8 cellular contexts compared by ENCODE assay signal in the genomic region with DNA sequence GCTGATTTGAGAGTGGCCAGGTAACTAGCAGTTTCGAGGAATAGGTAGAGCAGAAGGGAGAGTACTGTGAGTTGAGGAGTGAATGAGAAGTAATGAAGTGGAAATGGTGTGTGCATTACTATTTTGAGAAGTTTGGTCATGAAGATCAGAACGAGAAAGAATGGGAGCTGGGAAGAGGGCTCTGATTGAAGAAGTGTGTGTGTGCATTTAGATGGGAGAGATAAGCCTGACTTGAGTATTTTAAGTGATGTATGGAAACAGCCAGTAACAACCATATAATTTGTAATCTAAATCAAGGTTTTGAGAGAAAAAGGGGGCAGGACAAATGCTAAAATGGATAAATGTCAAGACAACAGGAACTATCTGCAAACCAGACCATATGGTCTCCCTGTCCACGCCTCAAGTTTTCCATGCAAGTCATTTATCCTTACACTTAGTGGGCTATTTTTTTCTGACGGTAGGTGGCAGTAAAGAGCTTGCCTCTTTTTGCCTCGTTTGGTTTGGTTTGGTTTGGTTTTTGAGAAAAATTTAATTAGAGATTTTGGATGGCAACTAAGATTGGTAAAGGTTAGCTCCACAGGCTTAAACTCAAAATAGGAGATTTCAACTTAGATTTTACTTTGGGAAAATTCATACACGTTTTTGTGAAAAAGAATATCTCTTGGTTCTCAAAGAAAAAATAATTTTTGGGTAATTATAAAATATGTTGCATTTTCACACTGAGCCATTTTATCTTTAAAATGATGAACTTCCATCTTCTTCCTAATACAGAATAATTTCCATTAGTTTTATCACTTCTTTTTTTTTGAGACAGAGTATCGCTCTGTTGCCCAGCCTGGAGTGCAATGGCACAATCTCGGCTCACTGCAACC. TPM values are rescaled to one million over a fixed set of nuclear protein-coding genes. Genes with fewer than 3 reads are reported as not detected.
DNase-seq lines count a peak whose midpoint lies in the region; ATAC-seq and TF ChIP-seq lines count a peak whose summit lies in the region.

No MANE protein-coding gene starts in this region.

- TF ChIP-seq CTCF in HFF-Myc (IDR thresholded peaks at IDR 0.05; ENCODE audit: low read depth, low read length, missing control alignments) (peak; percentile 84), hepatocyte (IDR thresholded peaks at IDR 0.05; ENCODE audit: poor library complexity) (peak; percentile 92)

- no peak overlapping the region for H3K27ac ChIP-seq in hepatocyte

- H3K79me2 ChIP-seq in hepatocyte: no peaks in the 10 kb centered on the region

- H3K9me3 ChIP-seq in adipocyte (ENCODE audit: control insufficient read depth, low read length) (no peaks in the 10 kb centered on the region), hepatocyte (ENCODE audit: low read depth) (no peaks in the 10 kb centered on the region)

- no peak overlapping the region for H3K9ac ChIP-seq in adipocyte (ENCODE audit: low read length)

- H2AFZ ChIP-seq in hepatocyte: no peak overlapping the region

- H3K4me1 ChIP-seq in adipocyte (ENCODE audit: control insufficient read depth, insufficient read depth, low read length) (peaks cover 1% of the 10 kb centered on the region), hepatocyte (ENCODE audit: insufficient read depth) (no peaks in the 10 kb centered on the region)

- H3K27me3 ChIP-seq in adipocyte (replicated peaks; ENCODE audit: control insufficient read depth, insufficient read depth, low read length) (no peaks in the 10 kb centered on the region), hepatocyte (no peaks in the 10 kb centered on the region)

- ATAC-seq in GM21381 (IDR thresholded peaks at IDR 0.05; ENCODE audit: unreplicated experiment): no peak

- H4K20me1 ChIP-seq in hepatocyte (ENCODE audit: insufficient read depth, poor library complexity, severe bottlenecking): no peaks in the 10 kb centered on the region

- H3K9me2 ChIP-seq in hepatocyte (replicated peaks; ENCODE audit: insufficient read depth): no peaks in the 10 kb centered on the region

- 42% methylated on average over 8 of the region's 8 CpGs for WGBS in hepatocyte (ENCODE audit: low lambda C conversion rate, missing lambda C conversion rate)

- H3K36me3 ChIP-seq in adipocyte (ENCODE audit: control insufficient read depth, insufficient read depth, low read length, severe bottlenecking): no peaks in the 10 kb centered on the region
- H3K36me3 ChIP-seq in hepatocyte (replicated peaks; ENCODE audit: insufficient read depth, low read depth): no peaks in the 10 kb centered on the region

- no peak overlapping the region for H3K4me2 ChIP-seq in hepatocyte

- DNase-seq in DMS114 treated with DMSO at 0.1 percent for 48 hours (lab: John Stamatoyannopoulos, UW; ENCODE audit: unreplicated experiment) (peak; percentile 59), HFF-Myc (ENCODE audit: extremely low read depth, low read depth) (peak; percentile 67), NCI-H748 (lab: John Stamatoyannopoulos, UW; ENCODE audit: unreplicated experiment) (peak; percentile 54), adipocyte (ENCODE audit: low read depth) (peak; percentile 92), hepatocyte (ENCODE audit: low spot score) (peak; percentile 83), smooth muscle cell of the brain vasculature (ENCODE audit: low read depth, low spot score) (peak; percentile 58), amniotic stem cell (lab: John Stamatoyannopoulos, UW) (no peak)

- no peak overlapping the region for H3K4me3 ChIP-seq in HFF-Myc (replicated peaks; ENCODE audit: low read depth, low read length)
- H3K4me3 ChIP-seq in adipocyte (ENCODE audit: low read length): no peak overlapping the region
- no peak overlapping the region for H3K4me3 ChIP-seq in hepatocyte

RNA-seq across cellular contexts. Expression of gene B3GALNT2, which starts 9.5 kb away (rescaled TPM):
- total RNA-seq in hepatocyte: 23.3 and 24.2 TPM in 2 replicates
- polyA plus RNA-seq in hepatocyte: 8.1 and 15.4 TPM in 2 replicates
